8 cellular contexts compared by ENCODE assay signal in genomic region chr1:36151133-36151844, GRCh38. TPM values are rescaled to one million over a fixed set of nuclear protein-coding genes. Genes with fewer than 3 reads are reported as not detected.
DNase-seq lines count a peak whose midpoint lies in the region; ATAC-seq, FAIRE-seq and TF ChIP-seq lines count a peak whose summit lies in the region.

No MANE protein-coding gene starts in this region.

- H3K27me3 ChIP-seq in astrocyte (ENCODE audit: insufficient read depth, low read length) (no peaks in the 10 kb centered on the region), upper lobe of right lung (no peaks in the 10 kb centered on the region)

- H3K9ac ChIP-seq in astrocyte (ENCODE audit: low read length) = peak overlapping the region; percentile 85

- H3K27me3 Mint-ChIP-seq in activated naive CD4-positive, alpha-beta T cell treated with anti-CD3 and anti-CD28 coated beads, Interleukin-2, amount 50 U/mL, for 24 hours = no peaks in the 10 kb centered on the region
- H3K27me3 Mint-ChIP-seq in astrocyte (ENCODE audit: low read depth, unreplicated experiment) (no peaks in the 10 kb centered on the region), mesothelial cell of epicardium (ENCODE audit: low read depth) (no peaks in the 10 kb centered on the region)

- TF ChIP-seq CTCF in astrocyte (IDR thresholded peaks at IDR 0.05; ENCODE audit: insufficient read depth, low read depth, low read length) = no peak
- no peak for TF ChIP-seq CTCF in mesothelial cell of epicardium (IDR thresholded peaks at IDR 0.05; ENCODE audit: unreplicated experiment)
- TF ChIP-seq CTCF in upper lobe of right lung (IDR thresholded peaks at IDR 0.05) = no peak

- H3K9me3 ChIP-seq in astrocyte (ENCODE audit: insufficient read depth, low read depth, low read length) (no peaks in the 10 kb centered on the region), upper lobe of right lung (no peaks in the 10 kb centered on the region)

- H3K27ac ChIP-seq in astrocyte (ENCODE audit: low read depth, low read length) = peak overlapping the region; percentile 98
- H3K27ac ChIP-seq in upper lobe of right lung = peak overlapping the region; percentile 98

- H2AFZ ChIP-seq in astrocyte (ENCODE audit: low read depth, low read length) = peak overlapping the region; percentile 63

- no peak for DNase-seq in activated naive CD4-positive, alpha-beta T cell treated with Interleukin-2 at 50 U/mL for 16 hours
- no peak for DNase-seq in astrocyte (ENCODE audit: low read depth)
- DNase-seq in mesothelial cell of epicardium (ENCODE audit: low spot score in 2 of 2, unreplicated experiment in 2 of 2) = no peak
- DNase-seq in upper lobe of right lung = no peak
- DNase-seq in hippocampal formation (lab: John Stamatoyannopoulos, UW) = no peak
- no peak for DNase-seq in NK-92 (lab: John Stamatoyannopoulos, UW; ENCODE audit: unreplicated experiment)

- intact Hi-C loops in upper lobe of right lung (cut with DNase I) = no loop called here

- H3K4me1 Mint-ChIP-seq in activated naive CD4-positive, alpha-beta T cell treated with anti-CD3 and anti-CD28 coated beads, Interleukin-2, amount 50 U/mL, for 24 hours = peaks cover 67% of the 10 kb centered on the region
- peaks cover 34% of the 10 kb centered on the region for H3K4me1 Mint-ChIP-seq in astrocyte (ENCODE audit: low read depth, unreplicated experiment)
- H3K4me1 Mint-ChIP-seq in mesothelial cell of epicardium = peaks cover 48% of the 10 kb centered on the region

- FAIRE-seq in astrocyte (lab: Jason Lieb, UNC) = no peak

- no peaks in the 10 kb centered on the region for H3K9me3 Mint-ChIP-seq in activated naive CD4-positive, alpha-beta T cell treated with anti-CD3 and anti-CD28 coated beads, Interleukin-2, amount 50 U/mL, for 24 hours
- H3K9me3 Mint-ChIP-seq in astrocyte (ENCODE audit: unreplicated experiment) = peaks cover 4% of the 10 kb centered on the region
- H3K9me3 Mint-ChIP-seq in mesothelial cell of epicardium = no peaks in the 10 kb centered on the region

- no peak for ATAC-seq in upper lobe of right lung
- no peak for ATAC-seq in GM21619 (IDR thresholded peaks at IDR 0.05; ENCODE audit: unreplicated experiment)

- H3K27ac Mint-ChIP-seq in activated naive CD4-positive, alpha-beta T cell treated with anti-CD3 and anti-CD28 coated beads, Interleukin-2, amount 50 U/mL, for 24 hours = peak overlapping the region; percentile 93
- H3K27ac Mint-ChIP-seq in astrocyte (ENCODE audit: unreplicated experiment) (peak overlapping the region; percentile 96), mesothelial cell of epicardium (peak overlapping the region; percentile 96)

- H3K4me3 ChIP-seq in astrocyte (ENCODE audit: insufficient read depth, low read depth, low read length) (no peak overlapping the region), upper lobe of right lung (no peak overlapping the region)

- H3K79me2 ChIP-seq in astrocyte (ENCODE audit: insufficient read depth, low read length) = peaks cover 41% of the 10 kb centered on the region

- H3K36me3 Mint-ChIP-seq in activated naive CD4-positive, alpha-beta T cell treated with anti-CD3 and anti-CD28 coated beads, Interleukin-2, amount 50 U/mL, for 24 hours = no peaks in the 10 kb centered on the region
- H3K36me3 Mint-ChIP-seq in astrocyte (ENCODE audit: low read depth, unreplicated experiment) (peaks cover 6% of the 10 kb centered on the region), mesothelial cell of epicardium (peaks cover 9% of the 10 kb centered on the region)

- peak overlapping the region; percentile 82 for H3K4me2 ChIP-seq in astrocyte (ENCODE audit: low read length)

- peak overlapping the region; percentile 67 for H3K4me3 Mint-ChIP-seq in activated naive CD4-positive, alpha-beta T cell treated with anti-CD3 and anti-CD28 coated beads, Interleukin-2, amount 50 U/mL, for 24 hours
- peak overlapping the region; percentile 50 for H3K4me3 Mint-ChIP-seq in astrocyte (ENCODE audit: unreplicated experiment)
- no peak overlapping the region for H3K4me3 Mint-ChIP-seq in mesothelial cell of epicardium

- H3K36me3 ChIP-seq in astrocyte (ENCODE audit: insufficient read depth, low read length) (no peaks in the 10 kb centered on the region), upper lobe of right lung (no peaks in the 10 kb centered on the region)

- H4K20me1 ChIP-seq in astrocyte (ENCODE audit: insufficient read depth, low read length) = peaks cover 6% of the 10 kb centered on the region

- H3K4me1 ChIP-seq in astrocyte (ENCODE audit: insufficient read depth, low read length) = peaks cover 36% of the 10 kb centered on the region
- peaks cover 51% of the 10 kb centered on the region for H3K4me1 ChIP-seq in upper lobe of right lung

RNA-seq across cellular contexts. Expression of gene TRAPPC3, which starts 2.0 kb away (rescaled TPM):
- total RNA-seq in astrocyte = 87.1 and 87.6 TPM in 2 replicates
- total RNA-seq in mesothelial cell of epicardium = 64.8 to 68.5 TPM (median 68.5 TPM) in 3 replicates
- total RNA-seq in upper lobe of right lung = 63.1 TPM

RNA-seq across cellular contexts. Expression of gene MAP7D1, which starts 4.7 kb away (rescaled TPM):
- total RNA-seq in astrocyte (259 and 271 TPM in 2 replicates), mesothelial cell of epicardium (97.8 to 103 TPM (median 101 TPM) in 3 replicates), upper lobe of right lung (114 TPM)

RNA-seq across cellular contexts. Expression of gene COL8A2, which starts 26.3 kb away (rescaled TPM):
- total RNA-seq in astrocyte (3.4 and 10.8 TPM in 2 replicates), mesothelial cell of epicardium (9.0 to 10.5 TPM (median 10.4 TPM) in 3 replicates), upper lobe of right lung (16.2 TPM)
